ENCODE assay signal across 8 cellular contexts in genomic region chr11:721913-722811, GRCh38. TPM values are rescaled to one million over a fixed set of nuclear protein-coding genes. Genes with fewer than 3 reads are reported as not detected.
DNase-seq lines count a peak whose midpoint lies in the region; ATAC-seq, FAIRE-seq and TF ChIP-seq lines count a peak whose summit lies in the region.

No MANE protein-coding gene starts in this region.

- H4K20me1 ChIP-seq in Karpas-422 (ENCODE audit: insufficient read depth, low read depth, low read length) (peaks cover 8% of the 10 kb centered on the region; the same call in 1 of the 2 replicates), HepG2 (ENCODE audit: insufficient read depth, low read length) (peaks cover 12% of the 10 kb centered on the region; the same call in 1 of the 2 replicates)

- H3K4me1 ChIP-seq in CD8-positive, alpha-beta memory T cell (ENCODE audit: insufficient read depth, low read length), result peaks cover 29% of the 10 kb centered on the region
- H3K4me1 ChIP-seq in Karpas-422 (ENCODE audit: low read length) (peaks cover 36% of the 10 kb centered on the region), HepG2 (ENCODE audit: insufficient read depth, low read length) (0 out of 2 replicates have a peak, but pooled peaks cover 10% of the 10 kb centered on the region), breast epithelium (peaks cover 0 to 17% of the 10 kb centered on the region in 2 donors)

- H3K4me1 Mint-ChIP-seq in CD8-positive, alpha-beta memory T cell, result peaks cover 7 to 41% (median 11%) of the 10 kb centered on the region in 3 donors

- no peaks in the 10 kb centered on the region for H3K9me3 ChIP-seq in CD8-positive, alpha-beta memory T cell (ENCODE audit: low read length)
- H3K9me3 ChIP-seq in Karpas-422 (ENCODE audit: low read length) (no peaks in the 10 kb centered on the region), HepG2 (ENCODE audit: low read length) (no peaks in the 10 kb centered on the region), breast epithelium (no peaks in the 10 kb centered on the region)

- BruUV-seq in HepG2 (replicated peaks; lab: Mats Ljungman, UMichigan), result no TSS peak

- in situ Hi-C loops in HepG2 (cut with HindIII; ENCODE audit: extremely low pct_ligation_motif_present, low pct_unique_long_range_greater_than_20kb), result no loop called here

- H3K4me2 ChIP-seq in Karpas-422 (ENCODE audit: low read depth, low read length, poor library complexity, severe bottlenecking), result peak overlapping the region; percentile 39
- no peak overlapping the region for H3K4me2 ChIP-seq in HepG2 (ENCODE audit: low read depth, low read length)

- H3K79me2 ChIP-seq in Karpas-422 (ENCODE audit: low read length) (no peaks in the 10 kb centered on the region), HepG2 (ENCODE audit: insufficient read depth, low read length) (peaks cover 3% of the 10 kb centered on the region)

- peak overlapping the region in 5 of 7 donors; percentile 29 to 69 (median 52) for H3K4me3 Mint-ChIP-seq in CD8-positive, alpha-beta memory T cell

- H3K36me3 Mint-ChIP-seq in CD8-positive, alpha-beta memory T cell, result no peaks in the 10 kb centered on the region

- FAIRE-seq in HepG2 (lab: Jason Lieb, UNC), result no peak

- no peaks in the 10 kb centered on the region for H3K9me3 Mint-ChIP-seq in CD8-positive, alpha-beta memory T cell

- peaks cover 12 to 22% of the 10 kb centered on the region in 2 donors for H3K27me3 Mint-ChIP-seq in CD8-positive, alpha-beta memory T cell

- no peak; a peak in 1 of 4 replicates for TF ChIP-seq POLR2A in HepG2 (IDR thresholded peaks at IDR 0.05; ENCODE audit: insufficient read depth in 1 of 2, low read depth in 2 of 2, low read length in 2 of 2)
- no peak for TF ChIP-seq POLR2A in breast epithelium (IDR thresholded peaks at IDR 0.05)

- ATAC-seq in HepG2, result peak; percentile 17
- ATAC-seq in HG02678 (IDR thresholded peaks at IDR 0.05; ENCODE audit: unreplicated experiment), result no peak

- H3K27ac Mint-ChIP-seq in CD8-positive, alpha-beta memory T cell, result no peak overlapping the region

- H3K9me2 ChIP-seq in Karpas-422 (replicated peaks; ENCODE audit: insufficient read depth, low read length), result no peaks in the 10 kb centered on the region

- H3K27ac ChIP-seq in CD8-positive, alpha-beta memory T cell (ENCODE audit: low read depth, low read length), result no peak overlapping the region
- no peak overlapping the region for H3K27ac ChIP-seq in Karpas-422 (ENCODE audit: low read length)
- H3K27ac ChIP-seq in HepG2 (ENCODE audit: extremely low read length, insufficient read depth, low read length), result no peak overlapping the region
- no peak overlapping the region for H3K27ac ChIP-seq in breast epithelium

- peak; percentile 32 to 75 (median 45) for DNase-seq in CD8-positive, alpha-beta memory T cell
- DNase-seq in Karpas-422, result peak; percentile 85
- DNase-seq in activated CD4-positive, alpha-beta T cell treated with anti-CD3 and anti-CD28 coated beads for 48 hours, result peak; percentile 65
- no peak for DNase-seq in HepG2 (ENCODE audit: low spot score)
- no peak for DNase-seq in breast epithelium (ENCODE audit: low spot score in 2 of 2)
- no peak for DNase-seq in HK-2 (ENCODE audit: unreplicated experiment)
- DNase-seq in foreskin fibroblast, result no peak

- peaks cover 19% of the 10 kb centered on the region for H3K27me3 ChIP-seq in CD8-positive, alpha-beta memory T cell (ENCODE audit: insufficient read depth, low read length, poor library complexity, severe bottlenecking)
- no peaks in the 10 kb centered on the region for H3K27me3 ChIP-seq in Karpas-422 (ENCODE audit: low read length)
- H3K27me3 ChIP-seq in HepG2 (ENCODE audit: control insufficient read depth in 1 of 2, insufficient read depth in 2 of 2, low read length in 2 of 2), result no peaks in the 10 kb centered on the region
- no peaks in the 10 kb centered on the region for H3K27me3 ChIP-seq in breast epithelium

- intact Hi-C loops in HepG2 (cut with micrococcal nuclease; ENCODE audit: unreplicated experiment) (no loop called here), breast epithelium (cut with DNase I; ENCODE audit: low total_unique reads) (no loop called here)

- H3K9ac ChIP-seq in Karpas-422 (ENCODE audit: low read length) (no peak overlapping the region), HepG2 (ENCODE audit: insufficient read depth, low read depth, low read length) (no peak overlapping the region)

- POLR2A ChIA-PET in CD8-positive, alpha-beta memory T cell (lab: Charles Lee), result interaction anchor here (0.5 to 1.7 kb wide), 5 partner anchors 10 to 84 kb away, joined by 3 to 9 read pairs (median 4); partner anchors contain the start of genes DEAF1 and TMEM80
- POLR2A ChIA-PET in HepG2 (lab: Yijun Ruan, JAX), result interaction anchor here (1.1 to 12.6 kb wide), 6 partner anchors 9 to 26 kb away, joined by 3 to 203 read pairs (median 8); partner anchors contain the start of genes DEAF1, EPS8L2, TALDO1 and TMEM80

- TF ChIP-seq CTCF in HepG2 (CRISPR knock-in tag; IDR thresholded peaks at IDR 0.05), result no peak
- no peak for TF ChIP-seq CTCF in breast epithelium (IDR thresholded peaks at IDR 0.05)
- TF ChIP-seq CTCF in foreskin fibroblast (IDR thresholded peaks at IDR 0.05; ENCODE audit: low read depth, low read length), result no peak

- no peaks in the 10 kb centered on the region for H3K36me3 ChIP-seq in CD8-positive, alpha-beta memory T cell (ENCODE audit: insufficient read depth, low read length)
- H3K36me3 ChIP-seq in Karpas-422 (ENCODE audit: insufficient read depth, low read length) (no peaks in the 10 kb centered on the region), HepG2 (replicated peaks in 1 of 2; ENCODE audit: control insufficient read depth in 1 of 2, insufficient read depth in 2 of 2, low read length in 2 of 2) (peaks cover 25 to 55% of the 10 kb centered on the region in 2 experiments), breast epithelium (no peaks in the 10 kb centered on the region)

- H2AFZ ChIP-seq in Karpas-422 (ENCODE audit: low read length) (no peak overlapping the region), HepG2 (ENCODE audit: low read length) (no peak overlapping the region)

- no peak for TF ChIP-seq RAD21 in HepG2 (CRISPR knock-in tag; IDR thresholded peaks at IDR 0.05)

- CTCF ChIA-PET in CD8-positive, alpha-beta memory T cell (lab: Charles Lee), result interaction anchor here (0.6 to 7.4 kb wide), 15 partner anchors 11 to 510 kb away, joined by 3 to 69 read pairs (median 4); partner anchors contain the start of genes DEAF1 and TMEM80
- CTCF ChIA-PET in HepG2 (lab: Yijun Ruan, JAX; ENCODE audit: low intra/inter-chr PET ratio, low total read pairs), result interaction anchor here (1.5 to 1.9 kb wide), 2 partner anchors 26 to 59 kb away, joined by 7 to 13 read pairs; partner anchors contain the start of gene TMEM80

- TF ChIP-seq EP300 in HepG2 (IDR thresholded peaks at IDR 0.05; ENCODE audit: low read depth in 2 of 2, low read length in 2 of 2) (no peak), HepG2 (CRISPR knock-in tag; IDR thresholded peaks at IDR 0.05; ENCODE audit: borderline replicate concordance) (no peak)

- 91% methylated on average over 19 of the region's 45 CpGs for WGBS in HepG2 (ENCODE audit: low lambda C conversion rate)

- no peak overlapping the region for H3K4me3 ChIP-seq in CD8-positive, alpha-beta memory T cell (ENCODE audit: low read length)
- no peak overlapping the region for H3K4me3 ChIP-seq in Karpas-422 (ENCODE audit: low read length)
- H3K4me3 ChIP-seq in HepG2 (replicated peaks in 1 of 3; ENCODE audit: insufficient read depth in 1 of 3, low read depth in 2 of 3, low read length in 3 of 3), result no peak overlapping the region
- no peak overlapping the region for H3K4me3 ChIP-seq in breast epithelium
- no peak overlapping the region for H3K4me3 ChIP-seq in foreskin fibroblast (ENCODE audit: low read depth in 1 of 2, low read length in 2 of 2)

RNA-seq across cellular contexts. Expression of gene EPS8L2, which starts 16.1 kb away (rescaled TPM):
- total RNA-seq in CD8-positive, alpha-beta memory T cell, result 1 to 10 TPM; 7.0 to 7.8 TPM
- 22.9 TPM for polyA plus RNA-seq in CD8-positive, alpha-beta memory T cell
- total RNA-seq in Karpas-422 (2014; rRNA removed; shearing (Covaris generic); ENCODE audit: low replicate concordance), result 2.3 and 10.4 TPM in 2 replicates
- total RNA-seq in HepG2 (2016; rRNA removed; fragmentation: Illumina TruSeq; extraction: Trizol), result 55.6 and 89.3 TPM in 2 replicates
- 23.4 and 26.5 TPM in 2 replicates for total RNA-seq in HepG2 (2016; cell fraction: cytosol; rRNA removed; fragmentation: Illumina TruSeq; extraction: Trizol; ENCODE audit: low read depth)
- 59.5 and 96.0 TPM in 2 replicates for total RNA-seq in HepG2 (2016; cell fraction: insoluble cytoplasmic fraction; rRNA removed; fragmentation: Illumina TruSeq; extraction: Trizol)
- 40.7 and 48.2 TPM in 2 replicates for total RNA-seq in HepG2 (2016; cell fraction: membrane; rRNA removed; fragmentation: Illumina TruSeq; extraction: Trizol)
- total RNA-seq in HepG2 (2016; cell fraction: nucleus; rRNA removed; fragmentation: Illumina TruSeq; extraction: Trizol), result 113 TPM in 2 replicates
- 416 and 597 TPM in 2 replicates for polyA plus RNA-seq in HepG2 (2011; rRNA removed)
- 128 and 201 TPM in 2 replicates for polyA plus RNA-seq in HepG2 (2011; cell fraction: cytosol; rRNA removed)
- 5,456 and 6,377 TPM in 2 replicates for polyA plus RNA-seq in HepG2 (2011; cell fraction: nucleus; rRNA removed)
- polyA plus RNA-seq in HepG2 (2012), result 164 and 263 TPM in 2 replicates
- 26.4 and 28.2 TPM in 2 replicates for polyA plus RNA-seq in HepG2 (2016; cell fraction: cytosol; fragmentation: Illumina TruSeq; extraction: Trizol; ENCODE audit: low read depth)
- 71.6 and 87.9 TPM in 2 replicates for polyA plus RNA-seq in HepG2 (2016; cell fraction: insoluble cytoplasmic fraction; fragmentation: Illumina TruSeq; extraction: Trizol; ENCODE audit: low read depth)
- 43.4 and 44.2 TPM in 2 replicates for polyA plus RNA-seq in HepG2 (2016; cell fraction: membrane; fragmentation: Illumina TruSeq; extraction: Trizol; ENCODE audit: low read depth)
- 595 and 650 TPM in 2 replicates for polyA plus RNA-seq in HepG2 (2016; cell fraction: nucleus; fragmentation: Illumina TruSeq; extraction: Trizol; ENCODE audit: insufficient read depth, low read depth)
- polyA minus RNA-seq in HepG2 (2011; rRNA and poly(A)+ RNA removed; ENCODE audit: low replicate concordance), result 35.7 and 322 TPM in 2 replicates
- 77.0 and 84.5 TPM in 2 replicates for polyA minus RNA-seq in HepG2 (2011; cell fraction: cytosol; rRNA and poly(A)+ RNA removed)
- 292 and 312 TPM in 2 replicates for polyA minus RNA-seq in HepG2 (2011; cell fraction: nucleus; rRNA and poly(A)+ RNA removed)
- total RNA-seq in breast epithelium, result 100 to 1,000 TPM in 2 of 3 donors, 1 to 10 TPM in 1; 6.1 to 151 (median 115) TPM

RNA-seq across cellular contexts. Expression of gene TALDO1, which starts 25.1 kb away (rescaled TPM):
- 100 to 1,000 TPM; 245 to 246 TPM for total RNA-seq in CD8-positive, alpha-beta memory T cell
- polyA plus RNA-seq in CD8-positive, alpha-beta memory T cell, result 184 TPM
- total RNA-seq in Karpas-422 (2014; rRNA removed; shearing (Covaris generic); ENCODE audit: low replicate concordance), result 127 and 177 TPM in 2 replicates
- total RNA-seq in HepG2 (2016; rRNA removed; fragmentation: Illumina TruSeq; extraction: Trizol) (240 and 336 TPM in 2 replicates), breast epithelium (100 to 1,000 TPM; 137 to 239 (median 141) TPM)
- 94.7 and 94.9 TPM in 2 replicates for total RNA-seq in HepG2 (2016; cell fraction: cytosol; rRNA removed; fragmentation: Illumina TruSeq; extraction: Trizol; ENCODE audit: low read depth)
- 233 and 351 TPM in 2 replicates for total RNA-seq in HepG2 (2016; cell fraction: insoluble cytoplasmic fraction; rRNA removed; fragmentation: Illumina TruSeq; extraction: Trizol)
- 97.2 and 101 TPM in 2 replicates for total RNA-seq in HepG2 (2016; cell fraction: membrane; rRNA removed; fragmentation: Illumina TruSeq; extraction: Trizol)
- 84.2 and 97.2 TPM in 2 replicates for total RNA-seq in HepG2 (2016; cell fraction: nucleus; rRNA removed; fragmentation: Illumina TruSeq; extraction: Trizol)
- polyA plus RNA-seq in HepG2 (2011; rRNA removed), result 88.1 and 107 TPM in 2 replicates
- 93.4 and 124 TPM in 2 replicates for polyA plus RNA-seq in HepG2 (2011; cell fraction: cytosol; rRNA removed)
- 50.1 and 56.3 TPM in 2 replicates for polyA plus RNA-seq in HepG2 (2011; cell fraction: nucleus; rRNA removed)
- polyA plus RNA-seq in HepG2 (2012), result 89.8 and 93.0 TPM in 2 replicates
- 78.6 and 81.5 TPM in 2 replicates for polyA plus RNA-seq in HepG2 (2016; cell fraction: cytosol; fragmentation: Illumina TruSeq; extraction: Trizol; ENCODE audit: low read depth)
- 291 and 296 TPM in 2 replicates for polyA plus RNA-seq in HepG2 (2016; cell fraction: insoluble cytoplasmic fraction; fragmentation: Illumina TruSeq; extraction: Trizol; ENCODE audit: low read depth)
- polyA plus RNA-seq in HepG2 (2016; cell fraction: membrane; fragmentation: Illumina TruSeq; extraction: Trizol; ENCODE audit: low read depth), result 74.1 and 77.8 TPM in 2 replicates
- polyA plus RNA-seq in HepG2 (2016; cell fraction: nucleus; fragmentation: Illumina TruSeq; extraction: Trizol; ENCODE audit: insufficient read depth, low read depth), result 141 and 146 TPM in 2 replicates
- polyA minus RNA-seq in HepG2 (2011; rRNA and poly(A)+ RNA removed; ENCODE audit: low replicate concordance), result 76.8 and 132 TPM in 2 replicates
- 46.9 and 78.3 TPM in 2 replicates for polyA minus RNA-seq in HepG2 (2011; cell fraction: cytosol; rRNA and poly(A)+ RNA removed)
- 15.8 and 16.4 TPM in 2 replicates for polyA minus RNA-seq in HepG2 (2011; cell fraction: nucleus; rRNA and poly(A)+ RNA removed)

RNA-seq across cellular contexts. Expression of gene TMEM80, which starts 26.5 kb away (rescaled TPM):
- 10 to 100 TPM; 10.3 to 13.4 TPM for total RNA-seq in CD8-positive, alpha-beta memory T cell
- 27.8 TPM for polyA plus RNA-seq in CD8-positive, alpha-beta memory T cell
- 25.4 and 32.8 TPM in 2 replicates for total RNA-seq in Karpas-422 (2014; rRNA removed; shearing (Covaris generic); ENCODE audit: low replicate concordance)
- total RNA-seq in HepG2 (2016; rRNA removed; fragmentation: Illumina TruSeq; extraction: Trizol) (2.7 and 5.6 TPM in 2 replicates), breast epithelium (10 to 100 TPM; 25.9 to 51.8 (median 29.1) TPM)
- 0.71 and 1.1 TPM in 2 replicates for total RNA-seq in HepG2 (2016; cell fraction: cytosol; rRNA removed; fragmentation: Illumina TruSeq; extraction: Trizol; ENCODE audit: low read depth)
- 2.5 and 6.4 TPM in 2 replicates for total RNA-seq in HepG2 (2016; cell fraction: insoluble cytoplasmic fraction; rRNA removed; fragmentation: Illumina TruSeq; extraction: Trizol)
- 2.9 and 3.2 TPM in 2 replicates for total RNA-seq in HepG2 (2016; cell fraction: membrane; rRNA removed; fragmentation: Illumina TruSeq; extraction: Trizol)
- 6.8 and 8.5 TPM in 2 replicates for total RNA-seq in HepG2 (2016; cell fraction: nucleus; rRNA removed; fragmentation: Illumina TruSeq; extraction: Trizol)
- polyA plus RNA-seq in HepG2 (2011; rRNA removed), result 17.1 and 20.9 TPM in 2 replicates
- polyA plus RNA-seq in HepG2 (2011; cell fraction: cytosol; rRNA removed), result 13.5 and 14.1 TPM in 2 replicates
- polyA plus RNA-seq in HepG2 (2011; cell fraction: nucleus; rRNA removed), result 42.7 and 42.8 TPM in 2 replicates
- polyA plus RNA-seq in HepG2 (2012), result 20.6 and 20.8 TPM in 2 replicates
- 1.3 and 1.4 TPM in 2 replicates for polyA plus RNA-seq in HepG2 (2016; cell fraction: cytosol; fragmentation: Illumina TruSeq; extraction: Trizol; ENCODE audit: low read depth)
- polyA plus RNA-seq in HepG2 (2016; cell fraction: insoluble cytoplasmic fraction; fragmentation: Illumina TruSeq; extraction: Trizol; ENCODE audit: low read depth), result 3.6 and 3.8 TPM in 2 replicates
- polyA plus RNA-seq in HepG2 (2016; cell fraction: membrane; fragmentation: Illumina TruSeq; extraction: Trizol; ENCODE audit: low read depth), result 2.4 and 2.9 TPM in 2 replicates
- 21.0 and 22.8 TPM in 2 replicates for polyA plus RNA-seq in HepG2 (2016; cell fraction: nucleus; fragmentation: Illumina TruSeq; extraction: Trizol; ENCODE audit: insufficient read depth, low read depth)
- polyA minus RNA-seq in HepG2 (2011; rRNA and poly(A)+ RNA removed; ENCODE audit: low replicate concordance), result 5.4 and 7.9 TPM in 2 replicates
- 1.9 and 3.8 TPM in 2 replicates for polyA minus RNA-seq in HepG2 (2011; cell fraction: cytosol; rRNA and poly(A)+ RNA removed)
- polyA minus RNA-seq in HepG2 (2011; cell fraction: nucleus; rRNA and poly(A)+ RNA removed), result 11.6 and 13.4 TPM in 2 replicates

RNA-seq across cellular contexts. Expression of gene DEAF1, which starts 27.1 kb away (rescaled TPM):
- 10 to 100 TPM; 52.1 to 54.6 TPM for total RNA-seq in CD8-positive, alpha-beta memory T cell
- 36.3 TPM for polyA plus RNA-seq in CD8-positive, alpha-beta memory T cell
- total RNA-seq in Karpas-422 (2014; rRNA removed; shearing (Covaris generic); ENCODE audit: low replicate concordance), result 35.9 and 57.3 TPM in 2 replicates
- total RNA-seq in HepG2 (2016; rRNA removed; fragmentation: Illumina TruSeq; extraction: Trizol), result 18.2 and 29.6 TPM in 2 replicates
- 52.0 and 58.7 TPM in 2 replicates for total RNA-seq in HepG2 (2016; cell fraction: cytosol; rRNA removed; fragmentation: Illumina TruSeq; extraction: Trizol; ENCODE audit: low read depth)
- 20.8 and 32.8 TPM in 2 replicates for total RNA-seq in HepG2 (2016; cell fraction: insoluble cytoplasmic fraction; rRNA removed; fragmentation: Illumina TruSeq; extraction: Trizol)
- 63.0 and 70.8 TPM in 2 replicates for total RNA-seq in HepG2 (2016; cell fraction: membrane; rRNA removed; fragmentation: Illumina TruSeq; extraction: Trizol)
- total RNA-seq in HepG2 (2016; cell fraction: nucleus; rRNA removed; fragmentation: Illumina TruSeq; extraction: Trizol), result 23.5 and 24.2 TPM in 2 replicates
- polyA plus RNA-seq in HepG2 (2011; rRNA removed), result 22.3 and 31.6 TPM in 2 replicates
- polyA plus RNA-seq in HepG2 (2011; cell fraction: cytosol; rRNA removed), result 18.7 and 21.9 TPM in 2 replicates
- polyA plus RNA-seq in HepG2 (2011; cell fraction: nucleus; rRNA removed), result 48.8 and 50.2 TPM in 2 replicates
- polyA plus RNA-seq in HepG2 (2012), result 24.8 and 28.9 TPM in 2 replicates
- polyA plus RNA-seq in HepG2 (2016; cell fraction: cytosol; fragmentation: Illumina TruSeq; extraction: Trizol; ENCODE audit: low read depth), result 54.2 and 64.1 TPM in 2 replicates
- 20.0 and 24.6 TPM in 2 replicates for polyA plus RNA-seq in HepG2 (2016; cell fraction: insoluble cytoplasmic fraction; fragmentation: Illumina TruSeq; extraction: Trizol; ENCODE audit: low read depth)
- polyA plus RNA-seq in HepG2 (2016; cell fraction: membrane; fragmentation: Illumina TruSeq; extraction: Trizol; ENCODE audit: low read depth), result 53.8 and 73.1 TPM in 2 replicates
- 41.0 and 44.0 TPM in 2 replicates for polyA plus RNA-seq in HepG2 (2016; cell fraction: nucleus; fragmentation: Illumina TruSeq; extraction: Trizol; ENCODE audit: insufficient read depth, low read depth)
- 25.5 and 31.1 TPM in 2 replicates for polyA minus RNA-seq in HepG2 (2011; rRNA and poly(A)+ RNA removed; ENCODE audit: low replicate concordance)
- polyA minus RNA-seq in HepG2 (2011; cell fraction: cytosol; rRNA and poly(A)+ RNA removed), result 12.7 and 21.4 TPM in 2 replicates
- polyA minus RNA-seq in HepG2 (2011; cell fraction: nucleus; rRNA and poly(A)+ RNA removed), result 27.7 and 32.9 TPM in 2 replicates
- total RNA-seq in breast epithelium, result 10 to 100 TPM; 25.3 to 42.6 (median 39.8) TPM

RNA-seq across cellular contexts. Expression of gene GATD1, which starts 55.1 kb away (rescaled TPM):
- total RNA-seq in CD8-positive, alpha-beta memory T cell, result 10 to 100 TPM; 53.0 to 56.3 TPM
- polyA plus RNA-seq in CD8-positive, alpha-beta memory T cell, result 12.9 TPM
- total RNA-seq in Karpas-422 (2014; rRNA removed; shearing (Covaris generic); ENCODE audit: low replicate concordance), result 43.6 and 61.0 TPM in 2 replicates
- total RNA-seq in HepG2 (2016; rRNA removed; fragmentation: Illumina TruSeq; extraction: Trizol) (35.8 and 60.5 TPM in 2 replicates), breast epithelium (10 to 100 TPM in 2 of 3 donors, 1 to 10 TPM in 1; 9.9 to 17.4 (median 16.4) TPM)
- total RNA-seq in HepG2 (2016; cell fraction: cytosol; rRNA removed; fragmentation: Illumina TruSeq; extraction: Trizol; ENCODE audit: low read depth), result 8.1 and 9.3 TPM in 2 replicates
- total RNA-seq in HepG2 (2016; cell fraction: insoluble cytoplasmic fraction; rRNA removed; fragmentation: Illumina TruSeq; extraction: Trizol), result 33.7 and 52.3 TPM in 2 replicates
- 20.6 and 22.3 TPM in 2 replicates for total RNA-seq in HepG2 (2016; cell fraction: membrane; rRNA removed; fragmentation: Illumina TruSeq; extraction: Trizol)
- 42.6 and 48.3 TPM in 2 replicates for total RNA-seq in HepG2 (2016; cell fraction: nucleus; rRNA removed; fragmentation: Illumina TruSeq; extraction: Trizol)
- polyA plus RNA-seq in HepG2 (2011; rRNA removed), result 31.3 and 40.0 TPM in 2 replicates
- polyA plus RNA-seq in HepG2 (2011; cell fraction: cytosol; rRNA removed), result 18.2 and 31.2 TPM in 2 replicates
- 244 and 302 TPM in 2 replicates for polyA plus RNA-seq in HepG2 (2011; cell fraction: nucleus; rRNA removed)
- 22.2 and 27.6 TPM in 2 replicates for polyA plus RNA-seq in HepG2 (2012)
- 7.3 and 8.3 TPM in 2 replicates for polyA plus RNA-seq in HepG2 (2016; cell fraction: cytosol; fragmentation: Illumina TruSeq; extraction: Trizol; ENCODE audit: low read depth)
- 29.8 and 37.5 TPM in 2 replicates for polyA plus RNA-seq in HepG2 (2016; cell fraction: insoluble cytoplasmic fraction; fragmentation: Illumina TruSeq; extraction: Trizol; ENCODE audit: low read depth)
- 10.4 and 13.8 TPM in 2 replicates for polyA plus RNA-seq in HepG2 (2016; cell fraction: membrane; fragmentation: Illumina TruSeq; extraction: Trizol; ENCODE audit: low read depth)
- 92.6 and 114 TPM in 2 replicates for polyA plus RNA-seq in HepG2 (2016; cell fraction: nucleus; fragmentation: Illumina TruSeq; extraction: Trizol; ENCODE audit: insufficient read depth, low read depth)
- 20.9 and 51.8 TPM in 2 replicates for polyA minus RNA-seq in HepG2 (2011; rRNA and poly(A)+ RNA removed; ENCODE audit: low replicate concordance)
- polyA minus RNA-seq in HepG2 (2011; cell fraction: cytosol; rRNA and poly(A)+ RNA removed), result 15.0 and 21.0 TPM in 2 replicates
- polyA minus RNA-seq in HepG2 (2011; cell fraction: nucleus; rRNA and poly(A)+ RNA removed), result 25.6 and 29.0 TPM in 2 replicates

Comparison
In these comparisons a context has a peak if more than half of its experiments do, and no peak if none do; other contexts are left out.
1. DNase-seq: peak in CD8-positive, alpha-beta memory T cell (5 of 5), Karpas-422 (single experiment) and activated CD4-positive, alpha-beta T cell treated with anti-CD3 and anti-CD28 coated beads for 48 hours (single experiment); none in HepG2 (single experiment), breast epithelium (0 of 2), HK-2 (single experiment) and foreskin fibroblast (0 of 2).